In genomic region chr14:89823732-89824131, GRCh38 we compare ENCODE assay signal across 9 cellular contexts.
"Had no signal": no experiment of that assay in that cellular context is flagged by ENCODE, and none has a peak within 500 bp of the region (broad histone marks: within the 10 kb centered on the region; RNA-seq: fewer than 3 reads in every experiment).

No MANE protein-coding gene starts in this region.

- H3K4me3 ChIP-seq: HAP-1, K562 had no signal

- DNase-seq: GOT3, H7, IMR-90, Kasumi-1, KG1 had no signal

- FAIRE-seq: HTR-8/SVneo, K562 had no signal

- H3K36me3 ChIP-seq: HAP-1 had no signal

- ATAC-seq: HCT116, K562 had no signal

- H3K4me1 ChIP-seq: HAP-1 had no signal
